ENCODE assay signal across 1 cellular context in the genomic region with DNA sequence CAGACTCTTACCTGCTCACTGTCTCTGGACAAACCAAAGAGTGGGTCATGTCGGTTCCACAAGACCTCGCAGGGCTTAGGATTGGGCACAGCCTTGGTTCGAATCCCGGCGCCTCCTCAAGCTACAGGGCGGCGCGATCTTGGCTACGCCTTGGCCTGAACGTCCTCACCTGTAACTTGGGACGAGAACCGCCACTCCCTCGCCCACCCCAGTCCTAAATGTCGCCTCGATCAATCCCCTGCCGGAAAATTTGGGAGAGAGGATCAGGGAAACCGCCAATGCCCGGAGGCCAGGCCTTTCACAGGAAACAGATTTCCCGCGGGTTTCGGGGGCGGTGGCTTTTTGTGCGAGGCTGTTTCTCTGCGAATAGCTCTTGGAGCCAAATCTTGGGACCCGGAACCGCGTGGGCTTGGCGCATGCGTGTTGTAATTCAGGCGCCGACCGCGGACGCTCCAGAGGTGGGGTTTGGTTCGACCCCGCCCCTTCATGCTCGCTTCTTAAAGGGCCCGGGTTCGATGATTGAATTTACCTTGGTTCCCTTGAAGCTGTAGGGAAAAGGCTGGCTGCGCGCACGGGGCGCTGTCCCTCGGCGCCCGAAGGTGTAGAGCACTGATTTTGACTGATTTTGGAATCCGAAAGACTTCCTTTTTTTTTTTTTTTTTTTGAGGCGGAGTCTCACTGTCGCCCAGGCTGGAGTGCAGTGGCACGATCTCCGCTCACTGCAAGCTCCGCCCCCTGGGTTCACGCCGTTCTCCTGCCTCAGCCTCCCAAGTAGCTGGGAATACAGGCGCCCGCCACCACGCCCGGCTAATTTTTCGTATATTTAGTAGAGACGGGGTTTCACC.
TF ChIP-seq lines count a peak whose summit lies in the region.

A gene with protein sequence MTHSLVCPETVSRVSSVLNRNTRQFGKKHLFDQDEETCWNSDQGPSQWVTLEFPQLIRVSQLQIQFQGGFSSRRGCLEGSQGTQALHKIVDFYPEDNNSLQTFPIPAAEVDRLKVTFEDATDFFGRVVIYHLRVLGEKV (minus strand): TSS at position 403 of the 845 bp plus-strand sequence. CDS start 354 bp downstream, at position 49.

TF ChIP-seq in K562, 482 proteins besides CTCF, POLR2A, EP300 and RAD21 (continued from another document and continues in another):
- no peak for TF ChIP-seq STAG1 (CRISPR knock-in tag; IDR thresholded peaks at IDR 0.05; ENCODE audit: borderline replicate concordance)
- 0 out of 2 replicates have a peak, but pooled peaks have one; percentile 20 for TF ChIP-seq GTF2F1 (IDR thresholded peaks at IDR 0.05; ENCODE audit: low read depth, low read length)
- TF ChIP-seq KAT2B (IDR thresholded peaks at IDR 0.05; ENCODE audit: low read depth, low read length) = no peak
- TF ChIP-seq SMAD4 (CRISPR knock-in tag; conservative IDR thresholded peaks at IDR 0.05) = 0 out of 2 replicates have a peak, but pooled peaks have one; percentile 49
- no peak for TF ChIP-seq NR3C1 (CRISPR knock-in tag; IDR thresholded peaks at IDR 0.05)
- no peak for TF ChIP-seq PPARD (CRISPR knock-in tag; IDR thresholded peaks at IDR 0.05)
- TF ChIP-seq ZNF76 (CRISPR knock-in tag; IDR thresholded peaks at IDR 0.05; ENCODE audit: borderline replicate concordance) = no peak
- TF ChIP-seq ZNF175 (CRISPR knock-in tag; IDR thresholded peaks at IDR 0.05; ENCODE audit: low read depth) = no peak
- TF ChIP-seq PHF8 (IDR thresholded peaks at IDR 0.05; ENCODE audit: borderline replicate concordance, low read length) = peak; percentile 59; the same call in 1 of the 2 replicates
- no peak for TF ChIP-seq MCM2 (IDR thresholded peaks at IDR 0.05; ENCODE audit: low read depth)
- no peak for TF ChIP-seq TARDBP (IDR thresholded peaks at IDR 0.05)
- TF ChIP-seq ZNF232 (CRISPR knock-in tag; IDR thresholded peaks at IDR 0.05) = no peak
- no peak for TF ChIP-seq NUFIP1 (IDR thresholded peaks at IDR 0.05; ENCODE audit: partially characterized antibody)
- TF ChIP-seq RBM34 (IDR thresholded peaks at IDR 0.05; ENCODE audit: borderline replicate concordance, insufficient read depth, low read length) = no peak
- TF ChIP-seq, protein P1, sequence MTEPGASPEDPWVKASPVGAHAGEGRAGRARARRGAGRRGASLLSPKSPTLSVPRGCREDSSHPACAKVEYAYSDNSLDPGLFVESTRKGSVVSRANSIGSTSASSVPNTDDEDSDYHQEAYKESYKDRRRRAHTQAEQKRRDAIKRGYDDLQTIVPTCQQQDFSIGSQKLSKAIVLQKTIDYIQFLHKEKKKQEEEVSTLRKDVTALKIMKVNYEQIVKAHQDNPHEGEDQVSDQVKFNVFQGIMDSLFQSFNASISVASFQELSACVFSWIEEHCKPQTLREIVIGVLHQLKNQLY (CRISPR knock-in tag; conservative IDR thresholded peaks at IDR 0.05) = no peak
- no peak for TF ChIP-seq ZNF77 (CRISPR knock-in tag; IDR thresholded peaks at IDR 0.05)
- TF ChIP-seq MYNN (IDR thresholded peaks at IDR 0.05) = no peak
- no peak for TF ChIP-seq MYNN (CRISPR knock-in tag; IDR thresholded peaks at IDR 0.05)
- TF ChIP-seq SMAD2 (IDR thresholded peaks at IDR 0.05; ENCODE audit: low read depth, low read length) = no peak
- TF ChIP-seq, protein P2, sequence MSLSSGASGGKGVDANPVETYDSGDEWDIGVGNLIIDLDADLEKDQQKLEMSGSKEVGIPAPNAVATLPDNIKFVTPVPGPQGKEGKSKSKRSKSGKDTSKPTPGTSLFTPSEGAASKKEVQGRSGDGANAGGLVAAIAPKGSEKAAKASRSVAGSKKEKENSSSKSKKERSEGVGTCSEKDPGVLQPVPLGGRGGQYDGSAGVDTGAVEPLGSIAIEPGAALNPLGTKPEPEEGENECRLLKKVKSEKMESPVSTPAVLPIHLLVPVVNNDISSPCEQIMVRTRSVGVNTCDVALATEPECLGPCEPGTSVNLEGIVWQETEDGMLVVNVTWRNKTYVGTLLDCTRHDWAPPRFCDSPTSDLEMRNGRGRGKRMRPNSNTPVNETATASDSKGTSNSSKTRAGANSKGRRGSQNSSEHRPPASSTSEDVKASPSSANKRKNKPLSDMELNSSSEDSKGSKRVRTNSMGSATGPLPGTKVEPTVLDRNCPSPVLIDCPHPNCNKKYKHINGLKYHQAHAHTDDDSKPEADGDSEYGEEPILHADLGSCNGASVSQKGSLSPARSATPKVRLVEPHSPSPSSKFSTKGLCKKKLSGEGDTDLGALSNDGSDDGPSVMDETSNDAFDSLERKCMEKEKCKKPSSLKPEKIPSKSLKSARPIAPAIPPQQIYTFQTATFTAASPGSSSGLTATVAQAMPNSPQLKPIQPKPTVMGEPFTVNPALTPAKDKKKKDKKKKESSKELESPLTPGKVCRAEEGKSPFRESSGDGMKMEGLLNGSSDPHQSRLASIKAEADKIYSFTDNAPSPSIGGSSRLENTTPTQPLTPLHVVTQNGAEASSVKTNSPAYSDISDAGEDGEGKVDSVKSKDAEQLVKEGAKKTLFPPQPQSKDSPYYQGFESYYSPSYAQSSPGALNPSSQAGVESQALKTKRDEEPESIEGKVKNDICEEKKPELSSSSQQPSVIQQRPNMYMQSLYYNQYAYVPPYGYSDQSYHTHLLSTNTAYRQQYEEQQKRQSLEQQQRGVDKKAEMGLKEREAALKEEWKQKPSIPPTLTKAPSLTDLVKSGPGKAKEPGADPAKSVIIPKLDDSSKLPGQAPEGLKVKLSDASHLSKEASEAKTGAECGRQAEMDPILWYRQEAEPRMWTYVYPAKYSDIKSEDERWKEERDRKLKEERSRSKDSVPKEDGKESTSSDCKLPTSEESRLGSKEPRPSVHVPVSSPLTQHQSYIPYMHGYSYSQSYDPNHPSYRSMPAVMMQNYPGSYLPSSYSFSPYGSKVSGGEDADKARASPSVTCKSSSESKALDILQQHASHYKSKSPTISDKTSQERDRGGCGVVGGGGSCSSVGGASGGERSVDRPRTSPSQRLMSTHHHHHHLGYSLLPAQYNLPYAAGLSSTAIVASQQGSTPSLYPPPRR (CRISPR knock-in tag; IDR thresholded peaks at IDR 0.05; ENCODE audit: borderline replicate concordance) = no peak
- TF ChIP-seq SUPT5H (IDR thresholded peaks at IDR 0.05) = peak; percentile 59; the same call in 1 of the 2 replicates
- peak; percentile 43 for TF ChIP-seq ZFX (CRISPR knock-in tag; IDR thresholded peaks at IDR 0.05)
- peak; percentile 87 for TF ChIP-seq ZNF384 (IDR thresholded peaks at IDR 0.05; ENCODE audit: low read depth, low read length)
- TF ChIP-seq SOX6 (IDR thresholded peaks at IDR 0.05) = no peak
- no peak for TF ChIP-seq ZBTB12 (CRISPR knock-in tag; IDR thresholded peaks at IDR 0.05)
- TF ChIP-seq NR2F6 (CRISPR knock-in tag; IDR thresholded peaks at IDR 0.05) = no peak
- TF ChIP-seq ZBTB7A (IDR thresholded peaks at IDR 0.05; ENCODE audit: borderline replicate concordance, control insufficient read depth, low read depth, low read length) = no peak
- TF ChIP-seq ZNF79 (CRISPR knock-in tag; IDR thresholded peaks at IDR 0.05; ENCODE audit: low read depth) = no peak
- TF ChIP-seq CSDE1 (IDR thresholded peaks at IDR 0.05) = no peak
- no peak for TF ChIP-seq MYBL2 (IDR thresholded peaks at IDR 0.05; ENCODE audit: low read depth)
- no peak for TF ChIP-seq MYBL2 (CRISPR knock-in tag; IDR thresholded peaks at IDR 0.05; ENCODE audit: borderline replicate concordance)
- no peak for TF ChIP-seq ELF2 (CRISPR knock-in tag; IDR thresholded peaks at IDR 0.05)
- no peak for TF ChIP-seq ZFPM2 (CRISPR knock-in tag; IDR thresholded peaks at IDR 0.05)
- TF ChIP-seq U2AF1 (optimal IDR thresholded peaks at IDR 0.05; ENCODE audit: low read depth, low read length) = no peak
- no peak for TF ChIP-seq ZNF3 (CRISPR knock-in tag; IDR thresholded peaks at IDR 0.05)
- no peak for TF ChIP-seq ZBTB1 (CRISPR knock-in tag; IDR thresholded peaks at IDR 0.05; ENCODE audit: borderline replicate concordance, low read depth)
- TF ChIP-seq NCOR1 (IDR thresholded peaks at IDR 0.05) = no peak
- no peak for TF ChIP-seq ZNF445 (CRISPR knock-in tag; IDR thresholded peaks at IDR 0.05; ENCODE audit: low read depth)
- no peak for TF ChIP-seq POLR3A (IDR thresholded peaks at IDR 0.05; ENCODE audit: borderline replicate concordance, extremely low read depth, insufficient read depth, insufficient read length)
- 0 out of 2 replicates have a peak, but pooled peaks have one; percentile 30 for TF ChIP-seq DPF2 (IDR thresholded peaks at IDR 0.05)
- TF ChIP-seq SREBF1 (IDR thresholded peaks at IDR 0.05; ENCODE audit: borderline replicate concordance, low read depth, low read length) = no peak
- no peak for TF ChIP-seq IFI16 (CRISPR knock-in tag; IDR thresholded peaks at IDR 0.05)
- no peak for TF ChIP-seq ZNF449 (CRISPR knock-in tag; IDR thresholded peaks at IDR 0.05)
- peak in 1 of 2 experiments; percentile 20; a peak in 1 of 4 replicates for TF ChIP-seq SRF (CRISPR knock-in tag; IDR thresholded peaks at IDR 0.05)
- no peak for TF ChIP-seq NR4A1 (CRISPR knock-in tag; IDR thresholded peaks at IDR 0.05)
- no peak for TF ChIP-seq NR4A1 (tag; IDR thresholded peaks at IDR 0.05)
- TF ChIP-seq MXD1 (CRISPR knock-in tag; IDR thresholded peaks at IDR 0.05; ENCODE audit: borderline replicate concordance, poor library complexity, severe bottlenecking) = peak; percentile 58
- TF ChIP-seq DACH1 (IDR thresholded peaks at IDR 0.05; ENCODE audit: partially characterized antibody) = no peak
- TF ChIP-seq NR1H2 (CRISPR knock-in tag; IDR thresholded peaks at IDR 0.05) = no peak
- no peak for TF ChIP-seq ZKSCAN1 (IDR thresholded peaks at IDR 0.05; ENCODE audit: low read depth, low read length)
- TF ChIP-seq HDGF (IDR thresholded peaks at IDR 0.05) = no peak
- peak; percentile 56; the same call in 1 of the 2 replicates for TF ChIP-seq LCOR (CRISPR knock-in tag; IDR thresholded peaks at IDR 0.05)
- TF ChIP-seq ILF3 (IDR thresholded peaks at IDR 0.05; ENCODE audit: borderline replicate concordance) = no peak
- TF ChIP-seq ZNF311 (CRISPR knock-in tag; IDR thresholded peaks at IDR 0.05) = no peak
- no peak for TF ChIP-seq ZNF354B (CRISPR knock-in tag; IDR thresholded peaks at IDR 0.05)
- no peak for TF ChIP-seq PCBP2 (IDR thresholded peaks at IDR 0.05; ENCODE audit: low read depth, low read length, poor library complexity, severe bottlenecking)
- TF ChIP-seq, protein P3, sequence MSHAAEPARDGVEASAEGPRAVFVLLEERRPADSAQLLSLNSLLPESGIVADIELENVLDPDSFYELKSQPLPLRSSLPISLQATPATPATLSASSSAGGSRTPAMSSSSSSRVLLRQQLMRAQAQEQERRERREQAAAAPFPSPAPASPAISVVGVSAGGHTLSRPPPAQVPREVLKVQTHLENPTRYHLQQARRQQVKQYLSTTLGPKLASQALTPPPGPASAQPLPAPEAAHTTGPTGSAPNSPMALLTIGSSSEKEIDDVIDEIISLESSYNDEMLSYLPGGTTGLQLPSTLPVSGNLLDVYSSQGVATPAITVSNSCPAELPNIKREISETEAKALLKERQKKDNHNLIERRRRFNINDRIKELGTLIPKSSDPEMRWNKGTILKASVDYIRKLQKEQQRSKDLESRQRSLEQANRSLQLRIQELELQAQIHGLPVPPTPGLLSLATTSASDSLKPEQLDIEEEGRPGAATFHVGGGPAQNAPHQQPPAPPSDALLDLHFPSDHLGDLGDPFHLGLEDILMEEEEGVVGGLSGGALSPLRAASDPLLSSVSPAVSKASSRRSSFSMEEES (CRISPR knock-in tag; IDR thresholded peaks at IDR 0.05) = no peak
- TF ChIP-seq, protein P4, sequence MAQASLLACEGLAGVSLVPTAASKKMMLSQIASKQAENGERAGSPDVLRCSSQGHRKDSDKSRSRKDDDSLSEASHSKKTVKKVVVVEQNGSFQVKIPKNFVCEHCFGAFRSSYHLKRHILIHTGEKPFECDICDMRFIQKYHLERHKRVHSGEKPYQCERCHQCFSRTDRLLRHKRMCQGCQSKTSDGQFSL (CRISPR knock-in tag; IDR thresholded peaks at IDR 0.05) = no peak
- TF ChIP-seq, protein P4 (tag; IDR thresholded peaks at IDR 0.05) = no peak
- peak; percentile 67; the same call in 1 of the 2 replicates for TF ChIP-seq SAFB (IDR thresholded peaks at IDR 0.05; ENCODE audit: borderline replicate concordance, low read depth, low read length)
- TF ChIP-seq ZBTB34 (CRISPR knock-in tag; IDR thresholded peaks at IDR 0.05) = no peak
- no peak for TF ChIP-seq MCM7 (IDR thresholded peaks at IDR 0.05)
